ENCODE assay signal across 22 cellular contexts in the genomic region with DNA sequence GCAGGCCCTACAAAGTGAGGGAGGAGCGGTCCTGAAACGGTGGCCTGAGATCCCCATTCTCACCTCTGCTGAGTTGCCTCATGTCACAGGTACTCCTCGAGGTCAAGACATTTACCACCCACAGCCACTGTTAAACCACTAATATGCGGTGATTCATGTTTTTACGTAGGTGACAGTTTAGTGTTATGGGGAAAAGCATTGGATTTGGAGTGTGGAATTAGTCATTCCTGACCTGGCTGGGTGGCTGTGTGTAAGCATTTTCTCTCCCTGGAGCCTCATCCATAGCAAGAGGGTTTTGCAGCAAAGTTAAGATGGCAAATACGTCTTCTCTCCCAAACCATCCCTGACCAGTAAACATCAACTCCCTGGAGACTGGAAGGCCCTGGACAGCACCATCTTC. TPM values are rescaled to one million over a fixed set of nuclear protein-coding genes. Genes with fewer than 3 reads are reported as not detected.
DNase-seq lines count a peak whose midpoint lies in the region; TF ChIP-seq lines count a peak whose summit lies in the region.
"Had no signal": no experiment of that assay in that cellular context is flagged by ENCODE, and none has a peak within 500 bp of the region (broad histone marks: within the 10 kb centered on the region; RNA-seq: fewer than 3 reads in every experiment).

No MANE protein-coding gene starts in this region.

- no peak overlapping the region for H3K27ac ChIP-seq in RWPE1
- no peak overlapping the region for H3K27ac ChIP-seq in effector memory CD4-positive, alpha-beta T cell (ENCODE audit: insufficient read depth, low read length, poor library complexity, severe bottlenecking)
- H3K27ac ChIP-seq: cardiac muscle cell, Peyer's patch, prostate gland, thoracic aorta had no signal

- H3K4me1 Mint-ChIP-seq in activated CD4-positive, alpha-beta T cell treated with anti-CD3 and anti-CD28 coated beads, Interleukin-2, amount 10 ng/mL, durations not matched to agents 7 days and 5 days, result no peaks in the 10 kb centered on the region
- H3K4me1 Mint-ChIP-seq: activated B cell treated with CpG ODN at 0.5 μM for 24 hours; activated naive CD8-positive, alpha-beta T cell treated with anti-CD3 and anti-CD28 coated beads, Interleukin-2, amount 50 U/mL, for 24 hours; stimulated activated naive B cell treated with anti-CD40 and anti-IgM and Interleukin-4, amounts not matched to agents 10 μg/mL and 1 μg/mL and 100 μg/mL, for 72 hours had no signal

- no peak overlapping the region for H3K27ac Mint-ChIP-seq in activated CD4-positive, alpha-beta T cell treated with anti-CD3 and anti-CD28 coated beads, Interleukin-2, amount 10 ng/mL, durations not matched to agents 7 days and 5 days
- H3K27ac Mint-ChIP-seq: activated B cell treated with CpG ODN at 0.5 μM for 24 hours; activated naive CD8-positive, alpha-beta T cell treated with anti-CD3 and anti-CD28 coated beads, Interleukin-2, amount 50 U/mL, for 24 hours; stimulated activated naive B cell treated with anti-CD40 and anti-IgM and Interleukin-4, amounts not matched to agents 10 μg/mL and 1 μg/mL and 100 μg/mL, for 72 hours had no signal

- no peaks in the 10 kb centered on the region for H3K9me3 Mint-ChIP-seq in activated CD4-positive, alpha-beta T cell treated with anti-CD3 and anti-CD28 coated beads, Interleukin-2, amount 10 ng/mL, durations not matched to agents 7 days and 5 days
- H3K9me3 Mint-ChIP-seq: activated B cell treated with CpG ODN at 0.5 μM for 24 hours; activated naive CD8-positive, alpha-beta T cell treated with anti-CD3 and anti-CD28 coated beads, Interleukin-2, amount 50 U/mL, for 24 hours; stimulated activated naive B cell treated with anti-CD40 and anti-IgM and Interleukin-4, amounts not matched to agents 10 μg/mL and 1 μg/mL and 100 μg/mL, for 72 hours had no signal

- H3K27me3 Mint-ChIP-seq in activated CD4-positive, alpha-beta T cell treated with anti-CD3 and anti-CD28 coated beads, Interleukin-2, amount 10 ng/mL, durations not matched to agents 7 days and 5 days, result no peaks in the 10 kb centered on the region
- H3K27me3 Mint-ChIP-seq: activated B cell treated with CpG ODN at 0.5 μM for 24 hours had no signal

- no peaks in the 10 kb centered on the region for H3K36me3 ChIP-seq in effector memory CD4-positive, alpha-beta T cell (ENCODE audit: control insufficient read depth, insufficient read depth, low read length)
- H3K36me3 ChIP-seq: cardiac muscle cell, Peyer's patch, prostate gland, thoracic aorta had no signal

- H3K4me3 ChIP-seq in epithelial cell of esophagus (ENCODE audit: low read length) (no peak overlapping the region), skeletal muscle cell (ENCODE audit: low read depth, low read length) (no peak overlapping the region)
- no peak overlapping the region for H3K4me3 ChIP-seq in effector memory CD4-positive, alpha-beta T cell (ENCODE audit: insufficient read depth, low read depth, low read length, poor library complexity, severe bottlenecking)
- H3K4me3 ChIP-seq: cardiac muscle cell, Peyer's patch, prostate gland, smooth muscle cell, thoracic aorta had no signal

- no peak overlapping the region for H3K4me3 Mint-ChIP-seq in activated CD4-positive, alpha-beta T cell treated with anti-CD3 and anti-CD28 coated beads, Interleukin-2, amount 10 ng/mL, durations not matched to agents 7 days and 5 days
- H3K4me3 Mint-ChIP-seq: activated B cell treated with CpG ODN at 0.5 μM for 24 hours; activated naive CD8-positive, alpha-beta T cell treated with anti-CD3 and anti-CD28 coated beads, Interleukin-2, amount 50 U/mL, for 24 hours; stimulated activated naive B cell treated with anti-CD40 and anti-IgM and Interleukin-4, amounts not matched to agents 10 μg/mL and 1 μg/mL and 100 μg/mL, for 72 hours had no signal

- H3K4me1 ChIP-seq in effector memory CD4-positive, alpha-beta T cell (ENCODE audit: control insufficient read depth, insufficient read depth, low read length, poor library complexity, severe bottlenecking), result no peaks in the 10 kb centered on the region
- H3K4me1 ChIP-seq: Peyer's patch, prostate gland had no signal

- POLR2A ChIA-PET in RWPE1 (lab: Yijun Ruan, JAX; ENCODE audit: low non-redundant PET), result no interaction called here
- POLR2A ChIA-PET in activated CD4-positive, alpha-beta T cell treated with anti-CD3 and anti-CD28 coated beads, Interleukin-2, amount 10 ng/mL, durations not matched to agents 7 days and 5 days (lab: Charles Lee), result no interaction called here

- TF ChIP-seq CTCF in RWPE1 (conservative IDR thresholded peaks at IDR 0.05; ENCODE audit: low read depth), result no peak
- no peak for TF ChIP-seq CTCF in epithelial cell of esophagus (IDR thresholded peaks at IDR 0.05; ENCODE audit: insufficient read depth, low read depth, low read length, missing control alignments)

- no peaks in the 10 kb centered on the region for H3K9me3 ChIP-seq in effector memory CD4-positive, alpha-beta T cell (ENCODE audit: control insufficient read depth, low read length)
- H3K9me3 ChIP-seq: Peyer's patch, prostate gland, SK-N-SH, thoracic aorta had no signal

- CTCF ChIA-PET in RWPE1 (lab: Yijun Ruan, JAX), result no interaction called here
- CTCF ChIA-PET in activated CD4-positive, alpha-beta T cell treated with anti-CD3 and anti-CD28 coated beads, Interleukin-2, amount 10 ng/mL, durations not matched to agents 7 days and 5 days (lab: Charles Lee), result no interaction called here

- DNase-seq in H4 (ENCODE audit: low spot score) (peak; percentile 23), RWPE1 (ENCODE audit: low spot score) (peak; percentile 45), epithelial cell of esophagus (ENCODE audit: low read depth) (peak; percentile 5), skeletal muscle cell (ENCODE audit: low read depth) (peak; percentile 11), DMS53 treated with DMSO at 0.1 percent for 48 hours (lab: John Stamatoyannopoulos, UW; ENCODE audit: unreplicated experiment) (no peak), DMS 273 treated with DMSO at 0.1 percent for 48 hours (lab: John Stamatoyannopoulos, UW) (no peak)
- DNase-seq in effector memory CD4-positive, alpha-beta T cell, result no peak
- no peak for DNase-seq in activated CD4-positive, alpha-beta T cell treated with anti-CD3 and anti-CD28 coated beads, Interleukin-2, amount 10 ng/mL, durations not matched to agents 7 days and 5 days
- DNase-seq: activated B cell treated with CpG ODN at 0.5 μM for 24 hours; activated CD4-positive, alpha-beta T cell treated with anti-CD3 and anti-CD28 coated beads, Interleukin-2, amount 50 U/mL, for 48 hours; activated naive CD8-positive, alpha-beta T cell treated with anti-CD3 and anti-CD28 coated beads, Interleukin-2, amount 50 U/mL, for 24 hours; NCI-H446 treated with DMSO at 0.1 percent for 48 hours; NK-92 treated with Interleukin-12 subunit alpha and Interleukin-12 subunit beta, amount 100 ng/mL, for 24 hours; Peyer's patch; SK-N-SH; stimulated activated CD4-positive, alpha-beta T cell treated with anti-CD3 and anti-CD28 coated beads, Interleukin-2, amount 100 ng/mL, for 48 hours; stimulated activated naive B cell treated with anti-CD40 and anti-IgM and Interleukin-4, amounts not matched to agents 10 μg/mL and 1 μg/mL and 100 μg/mL, for 72 hours had no signal

- no peaks in the 10 kb centered on the region for H3K27me3 ChIP-seq in effector memory CD4-positive, alpha-beta T cell (replicated peaks; ENCODE audit: control insufficient read depth, insufficient read depth, low read length, poor library complexity, severe bottlenecking)
- H3K27me3 ChIP-seq: cardiac muscle cell, Peyer's patch had no signal

- H3K36me3 Mint-ChIP-seq in activated CD4-positive, alpha-beta T cell treated with anti-CD3 and anti-CD28 coated beads, Interleukin-2, amount 10 ng/mL, durations not matched to agents 7 days and 5 days (ENCODE audit: low read depth), result no peaks in the 10 kb centered on the region
- H3K36me3 Mint-ChIP-seq: stimulated activated naive B cell treated with anti-CD40 and anti-IgM and Interleukin-4, amounts not matched to agents 10 μg/mL and 1 μg/mL and 100 μg/mL, for 72 hours had no signal

RNA-seq across cellular contexts. Expression of a gene that starts 57.8 kb away (rescaled TPM):
- not detected in 2 replicates for total RNA-seq in H4 (2014; rRNA removed; shearing (Covaris generic))
- not detected for total RNA-seq in activated CD4-positive, alpha-beta T cell treated with anti-CD3 and anti-CD28 coated beads, Interleukin-2, amount 10 ng/mL, durations not matched to agents 7 days and 5 days
- total RNA-seq: activated B cell treated with CpG ODN at 0.5 μM for 24 hours, cardiac muscle cell, liver, thoracic aorta had no signal

Comparison
In these comparisons a context has a peak if more than half of its experiments do, and no peak if none do; other contexts are left out.
1. DNase-seq: peak in H4 (single experiment), RWPE1 (single experiment), epithelial cell of esophagus (single experiment) and skeletal muscle cell (single experiment); none in effector memory CD4-positive, alpha-beta T cell (0 of 3), activated CD4-positive, alpha-beta T cell treated with anti-CD3 and anti-CD28 coated beads, Interleukin-2, amount 10 ng/mL, durations not matched to agents 7 days and 5 days (single experiment), DMS53 treated with DMSO at 0.1 percent for 48 hours (single experiment) and DMS 273 treated with DMSO at 0.1 percent for 48 hours (single experiment).